10 cellular contexts compared by ENCODE assay signal in genomic region chr9:99103505-99103904, GRCh38. TPM values are rescaled to one million over a fixed set of nuclear protein-coding genes. Genes with fewer than 3 reads are reported as not detected.
A peak's percentile ranks its signal among the peaks of the same experiment; 100 is the strongest.
DNase-seq lines count a peak whose midpoint lies in the region; ATAC-seq and TF ChIP-seq lines count a peak whose summit lies in the region.
"Had no signal": no experiment of that assay in that cellular context is flagged by ENCODE, and none has a peak within 500 bp of the region (broad histone marks: within the 10 kb centered on the region; RNA-seq: fewer than 3 reads in every experiment).

No MANE protein-coding gene starts in this region.

- no peak overlapping the region for H3K23ac ChIP-seq in mesenchymal stem cell (ENCODE audit: low read length in 2 of 2)

- H3K9me3 ChIP-seq in breast epithelium (no peaks in the 10 kb centered on the region), mesenchymal stem cell (ENCODE audit: control insufficient read depth, low read length) (peaks cover 4% of the 10 kb centered on the region), thoracic aorta (no peaks in the 10 kb centered on the region)

- H3K4me2 ChIP-seq in mesenchymal stem cell (ENCODE audit: low read length, poor library complexity, severe bottlenecking): no peak overlapping the region

- H3K27me3 ChIP-seq in breast epithelium (no peaks in the 10 kb centered on the region), mesenchymal stem cell (ENCODE audit: control insufficient read depth in 1 of 2, insufficient read depth in 1 of 2, low read length in 2 of 2) (no peaks in the 10 kb centered on the region), thoracic aorta (replicated peaks; ENCODE audit: insufficient read depth) (no peaks in the 10 kb centered on the region)

- no peak overlapping the region for H4K91ac ChIP-seq in mesenchymal stem cell (ENCODE audit: low read length)

- H2AFZ ChIP-seq in mesenchymal stem cell (ENCODE audit: low read depth, low read length): no peak overlapping the region

- H3K27ac ChIP-seq in breast epithelium (peak overlapping the region; percentile 90 to 97), mesenchymal stem cell (ENCODE audit: low read length, poor library complexity, severe bottlenecking) (peak overlapping the region; percentile 61), thoracic aorta (peak overlapping the region; percentile 94 to 95)

- no peaks in the 10 kb centered on the region for H3K36me3 Mint-ChIP-seq in activated T-cell treated with anti-CD3 and anti-CD28 coated beads, Interleukin-2, amount 50 U/mL, for 4 hours (ENCODE audit: insufficient read depth)

- ATAC-seq in activated T-cell treated with anti-CD3 and anti-CD28 coated beads, Interleukin-2, amount 50 U/mL, for 4 hours: no peak
- ATAC-seq in thoracic aorta (ENCODE audit: insufficient number of reproducible peaks, low FRiP score, low read depth): no peak
- ATAC-seq in GM21786 (IDR thresholded peaks at IDR 0.05; ENCODE audit: unreplicated experiment): no peak

- intact Hi-C loops in breast epithelium (cut with DNase I; ENCODE audit: low total_unique reads): no loop called here

- no peak overlapping the region for H2BK15ac ChIP-seq in mesenchymal stem cell (ENCODE audit: low read depth, poor library complexity, severe bottlenecking)

- H3K4me3 ChIP-seq in breast epithelium: peak overlapping the region in 2 of 3 donors; percentile 85 to 93
- peak overlapping the region in 1 of 2 experiments; percentile 85 for H3K4me3 ChIP-seq in mesenchymal stem cell (ENCODE audit: insufficient read depth in 1 of 2, low read depth in 1 of 2, low read length in 2 of 2)
- peak overlapping the region; percentile 75 for H3K4me3 ChIP-seq in thoracic aorta

- H2BK120ac ChIP-seq in mesenchymal stem cell (ENCODE audit: low read depth, low read length): no peak overlapping the region

- H3K18ac ChIP-seq in mesenchymal stem cell (ENCODE audit: low read depth in 1 of 2, low read length in 2 of 2): no peak overlapping the region

- peak overlapping the region in 1 of 2 experiments; percentile 4 for H3K4ac ChIP-seq in mesenchymal stem cell (ENCODE audit: low read depth in 1 of 2, low read length in 2 of 2)

- H3K9me3 Mint-ChIP-seq in activated T-cell treated with anti-CD3 and anti-CD28 coated beads, Interleukin-2, amount 50 U/mL, for 4 hours: peaks cover 7% of the 10 kb centered on the region

- no peak for DNase-seq in activated T-cell treated with anti-CD3 and anti-CD28 coated beads, Interleukin-2, amount 50 U/mL, for 4 hours
- DNase-seq in activated T-cell treated with anti-CD3 and anti-CD28 coated beads, Interleukin-2, amount 50 U/mL, for 48 hours: no peak
- DNase-seq in breast epithelium (ENCODE audit: low spot score in 2 of 2): no peak
- DNase-seq in mesenchymal stem cell: peak; percentile 54
- no peak for DNase-seq in thoracic aorta (ENCODE audit: low spot score)
- no peak for DNase-seq in NCI-H748 treated with DMSO at 0.1 percent for 48 hours (lab: John Stamatoyannopoulos, UW)
- no peak for DNase-seq in activated gamma-delta T cell treated with Interleukin-2 at 50 U/mL for 16 hours
- DNase-seq: activated CD4-positive, CD25-positive, alpha-beta regulatory T cell; NCI-H187 treated with DMSO at 0.1 percent for 48 hours had no signal

- H2BK12ac ChIP-seq in mesenchymal stem cell (ENCODE audit: low read length in 2 of 2): no peak overlapping the region

- H4K8ac ChIP-seq in mesenchymal stem cell (ENCODE audit: low read length): no peak overlapping the region

- 59% methylated on average over 6 of the region's 6 CpGs for WGBS in mesenchymal stem cell

- H3K4me1 ChIP-seq in breast epithelium (peaks cover 0 to 11% of the 10 kb centered on the region in 2 donors), mesenchymal stem cell (ENCODE audit: control insufficient read depth, insufficient read depth, low read depth, low read length) (peaks cover 10% of the 10 kb centered on the region), thoracic aorta (ENCODE audit: control insufficient read depth in 1 of 2, low read depth in 2 of 2) (peaks cover 10 to 48% of the 10 kb centered on the region in 2 donors)

- peak overlapping the region; percentile 88 for H3K9ac ChIP-seq in mesenchymal stem cell (ENCODE audit: low read length)

- no peaks in the 10 kb centered on the region for H3K36me3 ChIP-seq in breast epithelium
- H3K36me3 ChIP-seq in mesenchymal stem cell (ENCODE audit: control insufficient read depth in 1 of 2, insufficient read depth in 2 of 2, low read depth in 1 of 2, low read length in 2 of 2): no peaks in the 10 kb centered on the region
- no peaks in the 10 kb centered on the region for H3K36me3 ChIP-seq in thoracic aorta

- H3K79me1 ChIP-seq in mesenchymal stem cell (replicated peaks; ENCODE audit: low read length, poor library complexity, severe bottlenecking): no peaks in the 10 kb centered on the region

- H3K27me3 Mint-ChIP-seq in activated T-cell treated with anti-CD3 and anti-CD28 coated beads, Interleukin-2, amount 50 U/mL, for 4 hours (ENCODE audit: low read depth): no peaks in the 10 kb centered on the region

- TF ChIP-seq CTCF in breast epithelium (IDR thresholded peaks at IDR 0.05): no peak
- no peak for TF ChIP-seq CTCF in thoracic aorta (IDR thresholded peaks at IDR 0.05)

- H2BK5ac ChIP-seq in mesenchymal stem cell (ENCODE audit: low read depth, low read length, poor library complexity, severe bottlenecking): no peak overlapping the region

- no peak for TF ChIP-seq POLR2A in breast epithelium (IDR thresholded peaks at IDR 0.05)

- H2AK5ac ChIP-seq in mesenchymal stem cell (ENCODE audit: low read length, severe bottlenecking): no peak overlapping the region

- no peak overlapping the region for H3K14ac ChIP-seq in mesenchymal stem cell (ENCODE audit: low read length in 2 of 2)

- peak overlapping the region; percentile 93 for H3K4me3 Mint-ChIP-seq in activated T-cell treated with anti-CD3 and anti-CD28 coated beads, Interleukin-2, amount 50 U/mL, for 4 hours

- H3K4me1 Mint-ChIP-seq in activated T-cell treated with anti-CD3 and anti-CD28 coated beads, Interleukin-2, amount 50 U/mL, for 4 hours (ENCODE audit: low read depth): peaks cover 55% of the 10 kb centered on the region

RNA-seq across cellular contexts. Expression of gene TGFBR1, which starts 1.4 kb away (rescaled TPM):
- 10 to 100 TPM; 14.6 to 19.6 (median 17.0) TPM for total RNA-seq in activated T-cell treated with anti-CD3 and anti-CD28 coated beads, Interleukin-2, amount 50 U/mL, for 4 hours
- total RNA-seq in breast epithelium: 10 to 100 TPM; 33.1 to 35.4 (median 34.5) TPM
- 55.8 TPM for polyA plus RNA-seq in mesenchymal stem cell (2013, experiment 1 of 2)
- polyA plus RNA-seq in mesenchymal stem cell (2013, experiment 2 of 2): 57.6 TPM
- total RNA-seq in thoracic aorta: 10 to 100 TPM; 76.8 to 87.2 TPM
